Comparison of ENCODE assay signal across 8 cellular contexts in genomic region chr10:102646610-102647432, GRCh38. TPM values are rescaled to one million over a fixed set of nuclear protein-coding genes. Genes with fewer than 3 reads are reported as not detected.
A peak's percentile ranks its signal among the peaks of the same experiment; 100 is the strongest.
DNase-seq lines count a peak whose midpoint lies in the region; ATAC-seq and TF ChIP-seq lines count a peak whose summit lies in the region.

No MANE protein-coding gene starts in this region.

- TF ChIP-seq EP300 in upper lobe of left lung (IDR thresholded peaks at IDR 0.05): no peak

- peak overlapping the region; percentile 96 for H3K4me3 ChIP-seq in A673 (ENCODE audit: low read depth, low read length, poor library complexity, severe bottlenecking)
- peak overlapping the region; percentile 84 for H3K4me3 ChIP-seq in Karpas-422 (ENCODE audit: low read length)
- peak overlapping the region; percentile 81 for H3K4me3 ChIP-seq in epithelial cell of proximal tubule (ENCODE audit: low read depth, low read length)
- peak overlapping the region; percentile 31 to 97 (median 72) for H3K4me3 ChIP-seq in upper lobe of left lung

- H3K27ac ChIP-seq in A673 (ENCODE audit: low read depth, low read length, poor library complexity, severe bottlenecking): peak overlapping the region; percentile 88
- peak overlapping the region; percentile 98 for H3K27ac ChIP-seq in Karpas-422 (ENCODE audit: low read length)
- peak overlapping the region; percentile 97 to 100 (median 99) for H3K27ac ChIP-seq in upper lobe of left lung

- H3K9me3 Mint-ChIP-seq in activated CD4-positive, alpha-beta memory T cell treated with anti-CD3 and anti-CD28 coated beads, Interleukin-2, amount 10 ng/mL, durations not matched to agents 7 days and 5 days: no peaks in the 10 kb centered on the region
- H3K9me3 Mint-ChIP-seq in natural killer cell: no peaks in the 10 kb centered on the region

- H3K9me3 ChIP-seq in A673 (ENCODE audit: low read depth, low read length, poor library complexity, severe bottlenecking) (no peaks in the 10 kb centered on the region), Karpas-422 (ENCODE audit: low read length) (no peaks in the 10 kb centered on the region), upper lobe of left lung (no peaks in the 10 kb centered on the region)

- peak overlapping the region; percentile 90 for H3K4me2 ChIP-seq in Karpas-422 (ENCODE audit: low read depth, low read length, poor library complexity, severe bottlenecking)

- peaks cover 83% of the 10 kb centered on the region for H3K79me2 ChIP-seq in Karpas-422 (ENCODE audit: low read length)

- H3K27me3 Mint-ChIP-seq in activated CD4-positive, alpha-beta memory T cell treated with anti-CD3 and anti-CD28 coated beads, Interleukin-2, amount 10 ng/mL, durations not matched to agents 7 days and 5 days: no peaks in the 10 kb centered on the region
- H3K27me3 Mint-ChIP-seq in natural killer cell (ENCODE audit: low read depth in 2 of 2): no peaks in the 10 kb centered on the region

- POLR2A ChIA-PET in A673 (lab: Charles Lee; ENCODE audit: low non-redundant PET): no interaction called here
- POLR2A ChIA-PET in activated CD4-positive, alpha-beta memory T cell treated with anti-CD3 and anti-CD28 coated beads, Interleukin-2, amount 10 ng/mL, durations not matched to agents 7 days and 5 days (lab: Charles Lee): interaction anchor here (0.7 to 5.0 kb wide), 19 partner anchors 9 to 529 kb away, joined by 3 to 130 read pairs (median 15); partner anchors contain the start of genes ACTR1A, ARL3, C10orf95 and FBXL15

- H4K20me1 ChIP-seq in Karpas-422 (ENCODE audit: insufficient read depth, low read depth, low read length): peaks cover 38% of the 10 kb centered on the region

- H3K4me1 ChIP-seq in A673 (ENCODE audit: insufficient read depth, low read length, poor library complexity, severe bottlenecking): peaks cover 14% of the 10 kb centered on the region
- peaks cover 68% of the 10 kb centered on the region for H3K4me1 ChIP-seq in Karpas-422 (ENCODE audit: low read length)
- peaks cover 48 to 54% (median 54%) of the 10 kb centered on the region in 4 donors for H3K4me1 ChIP-seq in upper lobe of left lung

- H3K36me3 Mint-ChIP-seq in activated CD4-positive, alpha-beta memory T cell treated with anti-CD3 and anti-CD28 coated beads, Interleukin-2, amount 10 ng/mL, durations not matched to agents 7 days and 5 days (ENCODE audit: low read depth): peaks cover 23% of the 10 kb centered on the region
- no peaks in the 10 kb centered on the region for H3K36me3 Mint-ChIP-seq in natural killer cell

- CTCF ChIA-PET in A673 (lab: Charles Lee): no interaction called here
- CTCF ChIA-PET in activated CD4-positive, alpha-beta memory T cell treated with anti-CD3 and anti-CD28 coated beads, Interleukin-2, amount 10 ng/mL, durations not matched to agents 7 days and 5 days (lab: Charles Lee): interaction anchor here (0.6 to 3.8 kb wide), 8 partner anchors 9 to 417 kb away, joined by 3 to 39 read pairs (median 4); partner anchors contain the start of genes ARL3 and SFXN2

- no peak for TF ChIP-seq POLR2A in upper lobe of left lung (IDR thresholded peaks at IDR 0.05)

- TF ChIP-seq CTCF in A673 (conservative IDR thresholded peaks at IDR 0.05; ENCODE audit: low read depth, low read length): no peak
- no peak for TF ChIP-seq CTCF in epithelial cell of proximal tubule (conservative IDR thresholded peaks at IDR 0.05; ENCODE audit: low read depth, low read length)
- no peak for TF ChIP-seq CTCF in natural killer cell (IDR thresholded peaks at IDR 0.05)
- TF ChIP-seq CTCF in upper lobe of left lung (IDR thresholded peaks at IDR 0.05): no peak

- no peak overlapping the region for H2AFZ ChIP-seq in Karpas-422 (ENCODE audit: low read length)

- 0 to 16% methylated on average over 6 to 17 of the region's 18 CpGs for WGBS in upper lobe of left lung, 2 donors

- H3K36me3 ChIP-seq in A673 (ENCODE audit: insufficient read depth, low read length, poor library complexity, severe bottlenecking) (no peaks in the 10 kb centered on the region), Karpas-422 (ENCODE audit: insufficient read depth, low read length) (peaks cover 4% of the 10 kb centered on the region), upper lobe of left lung (peaks cover 0 to 14% (median 5%) of the 10 kb centered on the region in 4 donors)

- no peaks in the 10 kb centered on the region for H3K27me3 ChIP-seq in A673 (replicated peaks; ENCODE audit: insufficient read depth, low read depth, low read length, poor library complexity)
- no peaks in the 10 kb centered on the region for H3K27me3 ChIP-seq in Karpas-422 (ENCODE audit: low read length)
- no peaks in the 10 kb centered on the region for H3K27me3 ChIP-seq in upper lobe of left lung

- H3K4me3 Mint-ChIP-seq in activated CD4-positive, alpha-beta memory T cell treated with anti-CD3 and anti-CD28 coated beads, Interleukin-2, amount 10 ng/mL, durations not matched to agents 7 days and 5 days: peak overlapping the region; percentile 90
- H3K4me3 Mint-ChIP-seq in natural killer cell: peak overlapping the region; percentile 99

- no TSS peak for BruUV-seq in A673 (replicated peaks; lab: Mats Ljungman, UMichigan)

- no peak for ATAC-seq in natural killer cell
- no peak for ATAC-seq in upper lobe of left lung (ENCODE audit: low FRiP score in 2 of 2)
- ATAC-seq in GM21619 (IDR thresholded peaks at IDR 0.05; ENCODE audit: unreplicated experiment): no peak

- H3K9me2 ChIP-seq in Karpas-422 (replicated peaks; ENCODE audit: insufficient read depth, low read length): no peaks in the 10 kb centered on the region

- H3K4me1 Mint-ChIP-seq in activated CD4-positive, alpha-beta memory T cell treated with anti-CD3 and anti-CD28 coated beads, Interleukin-2, amount 10 ng/mL, durations not matched to agents 7 days and 5 days: peaks cover 56% of the 10 kb centered on the region
- H3K4me1 Mint-ChIP-seq in natural killer cell: peaks cover 67 to 74% of the 10 kb centered on the region in 2 donors

- H3K9ac ChIP-seq in Karpas-422 (ENCODE audit: low read length): peak overlapping the region; percentile 94

- intact Hi-C loops in A673 (cut with micrococcal nuclease; ENCODE audit: unreplicated experiment): loop anchor here (2.0 to 10.0 kb wide), 2 partner anchors 66 to 252 kb away; partner anchors contain the start of gene NFKB2
- intact Hi-C loops in natural killer cell (cut with micrococcal nuclease): loop anchor here (1.0 to 10.0 kb wide), 8 partner anchors 14 to 718 kb away; partner anchors contain the start of genes CNNM2, GBF1, NFKB2 and PITX3

- DNase-seq in A673 (ENCODE audit: low spot score) (peak; percentile 48), Karpas-422 (peak; percentile 90), epithelial cell of proximal tubule (ENCODE audit: low read depth) (no peak), natural killer cell (peak; percentile 50), upper lobe of left lung (peak in 1 of 2 donors; percentile 88), GOT3 (lab: John Stamatoyannopoulos, UW) (no peak)
- peak; percentile 68 for DNase-seq in activated CD4-positive, alpha-beta memory T cell treated with anti-CD3 and anti-CD28 coated beads, Interleukin-2, amount 10 ng/mL, durations not matched to agents 7 days and 5 days

- H3K27ac Mint-ChIP-seq in activated CD4-positive, alpha-beta memory T cell treated with anti-CD3 and anti-CD28 coated beads, Interleukin-2, amount 10 ng/mL, durations not matched to agents 7 days and 5 days: peak overlapping the region; percentile 98
- H3K27ac Mint-ChIP-seq in natural killer cell: peak overlapping the region; percentile 99

RNA-seq across cellular contexts. Expression of gene TRIM8, which starts 2.5 kb away (rescaled TPM):
- total RNA-seq in A673 (2021) (29.4 and 32.0 TPM in 2 replicates), epithelial cell of proximal tubule (120 and 182 TPM in 2 replicates), natural killer cell (10 to 100 TPM; 81.9 to 87.8 (median 86.2) TPM), upper lobe of left lung (100 to 1,000 TPM; 162 to 279 (median 177) TPM)
- total RNA-seq in Karpas-422 (2014; rRNA removed; shearing (Covaris generic); ENCODE audit: low replicate concordance): 94.4 and 111 TPM in 2 replicates
- total RNA-seq in activated CD4-positive, alpha-beta memory T cell treated with anti-CD3 and anti-CD28 coated beads, Interleukin-2, amount 10 ng/mL, durations not matched to agents 7 days and 5 days: 10 to 100 TPM; 53.0 to 56.0 TPM

Comparison
In these comparisons a context has a peak if more than half of its experiments do, and no peak if none do; other contexts are left out.
1. DNase-seq: peak in A673 (single experiment), Karpas-422 (single experiment), activated CD4-positive, alpha-beta memory T cell treated with anti-CD3 and anti-CD28 coated beads, Interleukin-2, amount 10 ng/mL, durations not matched to agents 7 days and 5 days (single experiment) and natural killer cell (single experiment); none in epithelial cell of proximal tubule (single experiment) and GOT3 (single experiment).
2. Peak in every context shown above with its lines, with median percentiles within 50 percentile points of each other: H3K27ac ChIP-seq and H3K4me3 ChIP-seq.